Comparison of ENCODE assay signal across 30 cellular contexts in the genomic region with DNA sequence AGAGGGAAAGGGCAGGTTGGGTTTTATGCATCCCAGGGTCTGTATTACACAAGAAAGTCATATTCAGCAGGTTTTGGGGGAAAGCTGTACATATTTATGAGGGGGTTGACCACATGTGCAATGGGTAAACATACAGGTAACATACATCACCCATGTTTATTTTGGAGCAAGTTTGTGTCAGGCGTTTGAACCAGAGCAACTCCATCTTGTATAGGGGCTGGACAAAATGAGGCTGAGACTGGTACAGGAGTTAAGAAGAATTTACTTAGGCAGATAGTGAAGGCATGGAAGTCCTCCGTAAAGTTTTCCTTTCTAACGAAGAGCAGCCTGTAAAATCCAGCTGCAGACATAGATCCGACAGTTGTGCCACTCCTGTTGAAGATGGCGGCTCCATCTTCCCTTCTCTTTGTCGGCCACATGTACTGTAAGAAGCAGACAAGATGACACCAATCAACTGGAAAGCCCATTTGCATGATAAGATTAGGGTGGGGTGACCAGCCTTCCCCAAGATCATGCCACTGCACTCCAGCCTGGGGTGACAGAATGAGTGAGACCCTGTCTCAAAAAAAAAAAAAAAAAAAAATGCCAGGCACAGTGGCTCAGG. TPM values are rescaled to one million over a fixed set of nuclear protein-coding genes. Genes with fewer than 3 reads are reported as not detected.
"Had no signal": no experiment of that assay in that cellular context is flagged by ENCODE, and none has a peak within 500 bp of the region (broad histone marks: within the 10 kb centered on the region; RNA-seq: fewer than 3 reads in every experiment).

No MANE protein-coding gene starts in this region.

- H3K9me3 Mint-ChIP-seq: dendritic cell treated with granulocyte-macrophage colony-stimulating factor and Interleukin-4, amounts not matched to agents 40 ng/mL and 50 ng/mL, for 4 days; effector memory CD8-positive, alpha-beta T cell; endodermal cell had no signal

- H3K27ac ChIP-seq: colonic mucosa, coronary artery, dorsolateral prefrontal cortex, epithelial cell of prostate, esophagus muscularis mucosa, esophagus squamous epithelium, foreskin keratinocyte, gastrocnemius medialis, gastroesophageal sphincter, heart left ventricle, heart right ventricle had no signal

- DNase-seq: colonic mucosa; cortex of kidney; dermis blood vessel endothelial cell; dorsolateral prefrontal cortex; effector CD4-positive, alpha-beta T cell; effector CD8-positive, alpha-beta T cell; effector memory CD4-positive, alpha-beta T cell; effector memory CD8-positive, alpha-beta T cell; endodermal cell; esophagus squamous epithelium; foreskin fibroblast; foreskin keratinocyte; foreskin melanocyte; gastrocnemius medialis; glutamatergic neuron; head of caudate nucleus; heart left ventricle; heart right ventricle had no signal

- H3K4me1 Mint-ChIP-seq: endodermal cell had no signal

- H3K4me3 ChIP-seq: colonic mucosa, coronary artery, dorsolateral prefrontal cortex, esophagus muscularis mucosa, esophagus squamous epithelium, gastrocnemius medialis, gastroesophageal sphincter, heart left ventricle, heart right ventricle had no signal

- H3K27me3 ChIP-seq: colonic mucosa, dorsolateral prefrontal cortex, esophagus muscularis mucosa, esophagus squamous epithelium, foreskin keratinocyte, gastrocnemius medialis, gastroesophageal sphincter, heart left ventricle, heart right ventricle had no signal

- H3K27ac Mint-ChIP-seq: dendritic cell treated with granulocyte-macrophage colony-stimulating factor and Interleukin-4, amounts not matched to agents 40 ng/mL and 50 ng/mL, for 4 days; effector memory CD8-positive, alpha-beta T cell; endodermal cell had no signal

- H3K27me3 Mint-ChIP-seq: dendritic cell treated with granulocyte-macrophage colony-stimulating factor and Interleukin-4, amounts not matched to agents 40 ng/mL and 50 ng/mL, for 4 days; effector memory CD8-positive, alpha-beta T cell had no signal

- ATAC-seq: effector memory CD8-positive, alpha-beta T cell; esophagus mucosa; foreskin keratinocyte; gastrocnemius medialis; gastroesophageal sphincter; heart left ventricle; heart right ventricle had no signal

- H3K9me3 ChIP-seq: colonic mucosa, esophagus muscularis mucosa, esophagus squamous epithelium, gastrocnemius medialis, gastroesophageal sphincter, heart left ventricle, heart right ventricle had no signal

- FAIRE-seq: colon, endometrium, endothelial cell of umbilical vein, frontal cortex had no signal

- H3K4me1 ChIP-seq: foreskin keratinocyte had no signal

- H3K36me3 ChIP-seq: colonic mucosa, esophagus squamous epithelium, gastrocnemius medialis, gastroesophageal sphincter had no signal

- H3K4me3 Mint-ChIP-seq: dendritic cell treated with granulocyte-macrophage colony-stimulating factor and Interleukin-4, amounts not matched to agents 40 ng/mL and 50 ng/mL, for 4 days; effector memory CD8-positive, alpha-beta T cell; endodermal cell had no signal

RNA-seq across cellular contexts. Expression of a gene that starts 11.3 kb away (rescaled TPM):
- total RNA-seq: endodermal cell had no signal
- polyA plus RNA-seq: endothelial cell of umbilical vein had no signal

RNA-seq across cellular contexts. Expression of a gene that starts 32.6 kb away (rescaled TPM):
- total RNA-seq: epithelial cell of proximal tubule had no signal
- polyA plus RNA-seq: fibroblast of lung had no signal
